ENCODE assay signal across 21 cellular contexts in the genomic region with DNA sequence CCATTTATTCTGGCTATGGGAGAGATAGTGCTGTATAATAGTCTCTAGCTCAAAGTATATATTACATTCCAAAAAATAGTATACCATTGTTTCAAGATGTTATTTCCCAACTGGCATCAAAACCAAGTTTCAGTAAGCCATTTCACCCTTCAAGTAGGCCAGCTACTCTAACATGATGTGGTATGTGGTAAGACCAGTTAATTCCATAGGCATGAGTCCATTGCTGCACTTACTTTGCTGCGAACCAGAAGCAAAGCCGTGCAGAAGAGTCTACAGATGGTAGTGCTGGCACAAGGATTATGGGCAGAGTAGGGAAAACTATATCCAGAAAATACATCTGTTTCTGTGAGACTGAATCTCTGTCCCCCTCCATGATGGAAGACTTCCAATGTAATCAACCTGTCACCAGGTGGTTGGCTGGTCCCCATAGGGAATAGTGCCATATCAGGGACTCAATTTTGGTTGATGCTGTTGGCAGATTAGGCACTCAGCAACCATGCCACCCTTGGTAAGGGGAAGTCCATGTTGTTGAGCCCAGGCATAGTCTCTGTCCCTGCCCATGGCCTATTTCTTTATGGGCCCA. TPM values are rescaled to one million over a fixed set of nuclear protein-coding genes. Genes with fewer than 3 reads are reported as not detected.
DNase-seq lines count a peak whose midpoint lies in the region; ATAC-seq, FAIRE-seq and TF ChIP-seq lines count a peak whose summit lies in the region.
"Had no signal": no experiment of that assay in that cellular context is flagged by ENCODE, and none has a peak within 500 bp of the region (broad histone marks: within the 10 kb centered on the region; RNA-seq: fewer than 3 reads in every experiment).

No MANE protein-coding gene starts in this region.

- TF ChIP-seq CTCF in astrocyte (IDR thresholded peaks at IDR 0.05; ENCODE audit: insufficient read depth, low read depth, low read length), result no peak
- TF ChIP-seq CTCF in fibroblast of the aortic adventitia (IDR thresholded peaks at IDR 0.05; ENCODE audit: insufficient read depth, low read length), result no peak

- H3K27me3 Mint-ChIP-seq in astrocyte (ENCODE audit: low read depth, unreplicated experiment), result peaks cover 9% of the 10 kb centered on the region
- H3K27me3 Mint-ChIP-seq: activated CD4-positive, alpha-beta T cell treated with anti-CD3 and anti-CD28 coated beads for 36 hours; activated naive CD4-positive, alpha-beta T cell treated with anti-CD3 and anti-CD28 coated beads, Interleukin-2, amount 10 ng/mL, durations not matched to agents 7 days and 5 days; type B pancreatic cell had no signal

- peak; percentile 94 for FAIRE-seq in astrocyte (lab: Jason Lieb, UNC)
- FAIRE-seq: A204.1 had no signal

- no peak overlapping the region for H3K4me3 ChIP-seq in astrocyte (ENCODE audit: insufficient read depth, low read depth, low read length)
- no peak overlapping the region for H3K4me3 ChIP-seq in fibroblast of the aortic adventitia (ENCODE audit: low read depth, low read length)
- H3K4me3 ChIP-seq: sigmoid colon, SJCRH30 had no signal

- H3K9ac ChIP-seq in astrocyte (ENCODE audit: low read length), result no peak overlapping the region

- no peaks in the 10 kb centered on the region for H3K36me3 Mint-ChIP-seq in astrocyte (ENCODE audit: low read depth, unreplicated experiment)
- H3K36me3 Mint-ChIP-seq: activated naive CD4-positive, alpha-beta T cell treated with anti-CD3 and anti-CD28 coated beads, Interleukin-2, amount 10 ng/mL, durations not matched to agents 7 days and 5 days; type B pancreatic cell had no signal

- no peaks in the 10 kb centered on the region for H3K9me3 ChIP-seq in astrocyte (ENCODE audit: insufficient read depth, low read depth, low read length)
- H3K9me3 ChIP-seq: sigmoid colon, SJCRH30 had no signal

- H3K36me3 ChIP-seq in astrocyte (ENCODE audit: insufficient read depth, low read length), result no peaks in the 10 kb centered on the region
- H3K36me3 ChIP-seq: sigmoid colon, SJCRH30 had no signal

- no peak overlapping the region for H3K4me2 ChIP-seq in astrocyte (ENCODE audit: low read length)

- H3K4me1 ChIP-seq in astrocyte (ENCODE audit: insufficient read depth, low read length), result no peaks in the 10 kb centered on the region
- H3K4me1 ChIP-seq: sigmoid colon, SJCRH30 had no signal

- H3K27ac ChIP-seq in astrocyte (ENCODE audit: low read depth, low read length), result no peak overlapping the region
- H3K27ac ChIP-seq: sigmoid colon, SJCRH30 had no signal

- H3K27ac Mint-ChIP-seq in astrocyte (ENCODE audit: unreplicated experiment), result no peak overlapping the region
- H3K27ac Mint-ChIP-seq: activated CD4-positive, alpha-beta T cell treated with anti-CD3 and anti-CD28 coated beads for 36 hours; activated naive CD4-positive, alpha-beta T cell treated with anti-CD3 and anti-CD28 coated beads, Interleukin-2, amount 10 ng/mL, durations not matched to agents 7 days and 5 days; T-helper 1 cell treated with Interleukin-12 subunit alpha and Interleukin-12 subunit beta and Interleukin-4 antibody, amounts not matched to agents 30 μg/mL and 1 μg/mL, for 36 hours; type B pancreatic cell had no signal

- H2AFZ ChIP-seq in astrocyte (ENCODE audit: low read depth, low read length), result no peak overlapping the region

- H3K9me3 Mint-ChIP-seq in astrocyte (ENCODE audit: unreplicated experiment), result no peaks in the 10 kb centered on the region
- H3K9me3 Mint-ChIP-seq: activated naive CD4-positive, alpha-beta T cell treated with anti-CD3 and anti-CD28 coated beads, Interleukin-2, amount 10 ng/mL, durations not matched to agents 7 days and 5 days; T-helper 1 cell treated with Interleukin-12 subunit alpha and Interleukin-12 subunit beta and Interleukin-4 antibody, amounts not matched to agents 30 μg/mL and 1 μg/mL, for 36 hours; type B pancreatic cell had no signal

- no peaks in the 10 kb centered on the region for H3K27me3 ChIP-seq in astrocyte (ENCODE audit: insufficient read depth, low read length)
- H3K27me3 ChIP-seq: sigmoid colon, SJCRH30 had no signal

- ATAC-seq in GM18502 (IDR thresholded peaks at IDR 0.05; ENCODE audit: poor library complexity, unreplicated experiment), result no peak
- ATAC-seq in HG03442 (IDR thresholded peaks at IDR 0.05; ENCODE audit: unreplicated experiment), result no peak
- ATAC-seq: activated CD4-positive, alpha-beta T cell treated with anti-CD3 and anti-CD28 coated beads for 36 hours had no signal

- H3K4me1 Mint-ChIP-seq in astrocyte (ENCODE audit: low read depth, unreplicated experiment), result peaks cover 2% of the 10 kb centered on the region
- H3K4me1 Mint-ChIP-seq: activated CD4-positive, alpha-beta T cell treated with anti-CD3 and anti-CD28 coated beads for 36 hours; activated naive CD4-positive, alpha-beta T cell treated with anti-CD3 and anti-CD28 coated beads, Interleukin-2, amount 10 ng/mL, durations not matched to agents 7 days and 5 days had no signal

- peak; percentile 39 for DNase-seq in AG08395 (ENCODE audit: low spot score)
- peak; percentile 48 for DNase-seq in HCEC 1CT
- peak; percentile 58 for DNase-seq in astrocyte (ENCODE audit: low read depth)
- peak; percentile 12 for DNase-seq in fibroblast of the aortic adventitia (ENCODE audit: low read depth)
- DNase-seq in DMS114 treated with DMSO at 0.1 percent for 48 hours (lab: John Stamatoyannopoulos, UW; ENCODE audit: unreplicated experiment), result no peak
- no peak for DNase-seq in dermis blood vessel endothelial cell
- DNase-seq: activated CD4-positive, alpha-beta T cell treated with anti-CD3 and anti-CD28 coated beads for 36 hours; activated naive CD4-positive, alpha-beta T cell treated with anti-CD3 and anti-CD28 coated beads, Interleukin-2, amount 10 ng/mL, durations not matched to agents 7 days and 5 days; activated T-cell treated with anti-CD3 and anti-CD28 coated beads, Interleukin-2, amount 50 U/mL, for 48 hours; effector memory CD4-positive, alpha-beta T cell; NCI-H1048; NCI-H2029 treated with DMSO at 0.1 percent for 48 hours; NCI-H82; sigmoid colon; SJCRH30; stimulated activated CD8-positive, alpha-beta memory T cell treated with anti-CD3 and anti-CD28 coated beads, Interleukin-4, amount 100 ng/mL, for 48 hours had no signal

- no peaks in the 10 kb centered on the region for H4K20me1 ChIP-seq in astrocyte (ENCODE audit: insufficient read depth, low read length)

- no peak overlapping the region for H3K4me3 Mint-ChIP-seq in astrocyte (ENCODE audit: unreplicated experiment)
- H3K4me3 Mint-ChIP-seq: activated CD4-positive, alpha-beta T cell treated with anti-CD3 and anti-CD28 coated beads for 36 hours; activated naive CD4-positive, alpha-beta T cell treated with anti-CD3 and anti-CD28 coated beads, Interleukin-2, amount 10 ng/mL, durations not matched to agents 7 days and 5 days; T-helper 1 cell treated with Interleukin-12 subunit alpha and Interleukin-12 subunit beta and Interleukin-4 antibody, amounts not matched to agents 30 μg/mL and 1 μg/mL, for 36 hours; type B pancreatic cell had no signal

- no peaks in the 10 kb centered on the region for H3K79me2 ChIP-seq in astrocyte (ENCODE audit: insufficient read depth, low read length)

RNA-seq across cellular contexts. Expression of gene HSD17B10, which starts 49.8 kb away (rescaled TPM):
- total RNA-seq in astrocyte (87.4 and 96.8 TPM in 2 replicates), fibroblast of the aortic adventitia (ENCODE audit: low replicate concordance) (34.3 and 52.7 TPM in 2 replicates), dermis blood vessel endothelial cell (79.3 and 83.7 TPM in 2 replicates)

Comparison
In these comparisons a context has a peak if more than half of its experiments do, and no peak if none do; other contexts are left out.
1. DNase-seq: peak in AG08395 (single experiment), HCEC 1CT (single experiment), astrocyte (single experiment) and fibroblast of the aortic adventitia (single experiment); none in DMS114 treated with DMSO at 0.1 percent for 48 hours (single experiment) and dermis blood vessel endothelial cell (single experiment).